38 cellular contexts compared by ENCODE assay signal in the genomic region with DNA sequence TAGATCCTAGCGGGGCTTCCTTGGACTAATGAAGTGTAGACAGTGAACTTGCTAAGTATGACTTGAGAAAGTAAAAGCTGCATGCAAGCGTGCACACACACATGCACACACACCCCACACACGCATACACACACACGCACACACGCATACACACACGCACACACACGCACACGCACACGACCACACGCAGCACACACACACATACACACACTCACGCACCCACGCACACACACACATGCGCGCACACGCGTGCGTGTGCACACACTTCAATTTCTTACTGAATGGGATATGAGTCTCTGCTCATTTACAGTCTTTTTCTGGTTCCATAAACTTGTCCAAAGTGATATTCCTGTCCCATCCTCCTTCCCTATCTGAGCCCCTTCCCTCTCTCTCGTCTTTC. TPM values are rescaled to one million over a fixed set of nuclear protein-coding genes. Genes with fewer than 3 reads are reported as not detected.
"Had no signal": no experiment of that assay in that cellular context is flagged by ENCODE, and none has a peak within 500 bp of the region (broad histone marks: within the 10 kb centered on the region; RNA-seq: fewer than 3 reads in every experiment).

No MANE protein-coding gene starts in this region.

- DNase-seq: activated B cell treated with CpG ODN at 0.5 μM for 24 hours; activated CD4-positive, alpha-beta memory T cell treated with anti-CD3 and anti-CD28 coated beads for 36 hours; activated CD4-positive, alpha-beta T cell treated with anti-CD3 and anti-CD28 coated beads for 4 hours; activated CD4-positive, alpha-beta T cell treated with anti-CD3 and anti-CD28 coated beads, Interleukin-2, amount 10 ng/mL, durations not matched to agents 24 days and 14 days; activated CD4-positive, alpha-beta T cell treated with anti-CD3 and anti-CD28 coated beads, Interleukin-2, amount 50 U/mL, for 1 hour; activated CD4-positive, alpha-beta T cell treated with anti-CD3 and anti-CD28 coated beads, Interleukin-2, amount 50 U/mL, for 4 hours; activated CD4-positive, CD25-positive, alpha-beta regulatory T cell treated with anti-CD3 and anti-CD28 coated beads, Interleukin-2, amount 50 U/mL, for 72 hours; activated CD8-positive, alpha-beta memory T cell treated with anti-CD3 and anti-CD28 coated beads, Interleukin-2, amount 50 U/mL, for 4 hours; activated CD8-positive, alpha-beta T cell treated with anti-CD3 and anti-CD28 coated beads for 36 hours; activated effector memory CD4-positive, alpha-beta T cell treated with anti-CD3 and anti-CD28 coated beads, Interleukin-2, amount 50 U/mL, for 16 hours; activated gamma-delta T cell treated with Interleukin-2 at 50 U/mL for 16 hours; activated naive CD4-positive, alpha-beta T cell; activated naive CD4-positive, alpha-beta T cell treated with anti-CD3 and anti-CD28 coated beads for 36 hours; activated naive CD4-positive, alpha-beta T cell treated with anti-CD3 and anti-CD28 coated beads, Interleukin-2, amount 50 U/mL, for 16 hours; activated naive CD8-positive, alpha-beta T cell treated with anti-CD3 and anti-CD28 coated beads for 36 hours; activated T-cell treated with anti-CD3 and anti-CD28 coated beads for 4 hours; activated T-cell treated with anti-CD3 and anti-CD28 coated beads, Interleukin-2, amount 50 U/mL, for 1 hour; activated T-cell treated with anti-CD3 and anti-CD28 coated beads, Interleukin-2, amount 50 U/mL, for 4 hours; activated T-cell treated with anti-CD3 and anti-CD28 coated beads, Interleukin-2, amount 50 U/mL, for 72 hours; adrenal gland; amniotic stem cell; aorta; body of pancreas; brain microvascular endothelial cell; central memory CD4-positive, alpha-beta T cell; T-helper 1 cell; T-helper 2 cell; T-helper 9 cell had no signal

- ATAC-seq: activated CD8-positive, alpha-beta T cell treated with anti-CD3 and anti-CD28 coated beads for 36 hours; activated naive CD4-positive, alpha-beta T cell treated with anti-CD3 and anti-CD28 coated beads, Interleukin-2, amount 50 U/mL, for 72 hours; activated T-cell treated with anti-CD3 and anti-CD28 coated beads, Interleukin-2, amount 50 U/mL, for 4 hours; activated T-cell treated with anti-CD3 and anti-CD28 coated beads, Interleukin-2, amount 50 U/mL, for 72 hours; activated T-helper 17 cell treated with anti-CD3 and anti-CD28 coated beads, Interleukin-2, amount 50 U/mL, for 72 hours; body of pancreas had no signal

- H3K27ac Mint-ChIP-seq: activated B cell treated with CpG ODN at 0.5 μM for 24 hours; activated CD4-positive, alpha-beta memory T cell treated with anti-CD3 and anti-CD28 coated beads for 36 hours; activated CD4-positive, alpha-beta T cell treated with anti-CD3 and anti-CD28 coated beads, Interleukin-2, amount 10 ng/mL, durations not matched to agents 24 days and 14 days; activated CD8-positive, alpha-beta T cell treated with anti-CD3 and anti-CD28 coated beads for 36 hours; activated naive CD4-positive, alpha-beta T cell treated with anti-CD3 and anti-CD28 coated beads for 36 hours; activated naive CD4-positive, alpha-beta T cell treated with anti-CD3 and anti-CD28 coated beads, Interleukin-2, amount 50 U/mL, for 72 hours; activated naive CD8-positive, alpha-beta T cell treated with anti-CD3 and anti-CD28 coated beads for 36 hours; activated T-cell treated with anti-CD3 and anti-CD28 coated beads, Interleukin-2, amount 50 U/mL, for 72 hours; activated T-helper 1 cell treated with anti-CD3 and anti-CD28 coated beads, Interleukin-12 subunit alpha, Interleukin-12 subunit beta, Interleukin-2, Interleukin-4 antibody, amounts not matched to agents 30 ng/mL and 10 ng/mL and 1 ng/mL, durations not matched to agents 14 hours and 24 hours and 36 hours; activated T-helper 17 cell treated with anti-CD3 and anti-CD28 coated beads, Interleukin-2, amount 50 U/mL, for 72 hours; T-helper 1 cell treated with Interleukin-12 subunit alpha and Interleukin-12 subunit beta and Interleukin-4 antibody, amounts not matched to agents 30 μg/mL and 1 μg/mL, for 36 hours; T-helper 2 cell treated with Interferon-gamma antibody and Interleukin-4, amounts not matched to agents 5 μg/mL and 100 μg/mL, for 36 hours had no signal

- H3K27ac ChIP-seq: adrenal gland, body of pancreas, brain microvascular endothelial cell, breast epithelium, VCaP had no signal

- H3K4me1 Mint-ChIP-seq: activated B cell treated with CpG ODN at 0.5 μM for 24 hours; activated CD4-positive, alpha-beta T cell treated with anti-CD3 and anti-CD28 coated beads, Interleukin-2, amount 10 ng/mL, durations not matched to agents 24 days and 14 days; activated naive CD8-positive, alpha-beta T cell treated with anti-CD3 and anti-CD28 coated beads for 36 hours; activated T-helper 17 cell treated with anti-CD3 and anti-CD28 coated beads, Interleukin-2, amount 50 U/mL, for 72 hours had no signal

- H3K4me1 ChIP-seq: adrenal gland, body of pancreas, breast epithelium had no signal

- FAIRE-seq: astrocyte, TTC549 had no signal

- H3K36me3 ChIP-seq: adrenal gland, brain microvascular endothelial cell, breast epithelium had no signal

- H3K9me3 ChIP-seq: adrenal gland, body of pancreas, breast epithelium had no signal

- H3K27me3 ChIP-seq: adrenal gland, body of pancreas, brain microvascular endothelial cell, breast epithelium had no signal

- H3K9me3 Mint-ChIP-seq: activated CD4-positive, alpha-beta memory T cell treated with anti-CD3 and anti-CD28 coated beads for 36 hours; activated CD4-positive, alpha-beta T cell treated with anti-CD3 and anti-CD28 coated beads, Interleukin-2, amount 10 ng/mL, durations not matched to agents 24 days and 14 days; activated CD8-positive, alpha-beta T cell treated with anti-CD3 and anti-CD28 coated beads for 36 hours; activated naive CD4-positive, alpha-beta T cell treated with anti-CD3 and anti-CD28 coated beads for 36 hours; activated naive CD8-positive, alpha-beta T cell treated with anti-CD3 and anti-CD28 coated beads for 36 hours; activated T-cell treated with anti-CD3 and anti-CD28 coated beads, Interleukin-2, amount 50 U/mL, for 4 hours; activated T-helper 1 cell treated with anti-CD3 and anti-CD28 coated beads, Interleukin-12 subunit alpha, Interleukin-12 subunit beta, Interleukin-2, Interleukin-4 antibody, amounts not matched to agents 30 ng/mL and 10 ng/mL and 1 ng/mL, durations not matched to agents 14 hours and 24 hours and 36 hours; T-helper 2 cell treated with Interferon-gamma antibody and Interleukin-4, amounts not matched to agents 5 μg/mL and 100 μg/mL, for 36 hours had no signal

- H3K36me3 Mint-ChIP-seq: activated CD4-positive, alpha-beta memory T cell treated with anti-CD3 and anti-CD28 coated beads for 36 hours; activated naive CD4-positive, alpha-beta T cell treated with anti-CD3 and anti-CD28 coated beads, Interleukin-2, amount 50 U/mL, for 72 hours; activated naive CD8-positive, alpha-beta T cell treated with anti-CD3 and anti-CD28 coated beads for 36 hours had no signal

- H3K27me3 Mint-ChIP-seq: activated B cell treated with CpG ODN at 0.5 μM for 24 hours; activated CD4-positive, alpha-beta T cell treated with anti-CD3 and anti-CD28 coated beads, Interleukin-2, amount 10 ng/mL, durations not matched to agents 24 days and 14 days had no signal

- H3K4me3 Mint-ChIP-seq: activated B cell treated with CpG ODN at 0.5 μM for 24 hours; activated CD4-positive, alpha-beta memory T cell treated with anti-CD3 and anti-CD28 coated beads for 36 hours; activated CD4-positive, alpha-beta T cell treated with anti-CD3 and anti-CD28 coated beads, Interleukin-2, amount 10 ng/mL, durations not matched to agents 24 days and 14 days; activated CD8-positive, alpha-beta T cell treated with anti-CD3 and anti-CD28 coated beads for 36 hours; activated naive CD4-positive, alpha-beta T cell treated with anti-CD3 and anti-CD28 coated beads for 36 hours; activated naive CD8-positive, alpha-beta T cell treated with anti-CD3 and anti-CD28 coated beads for 36 hours; activated T-cell treated with anti-CD3 and anti-CD28 coated beads, Interleukin-2, amount 50 U/mL, for 4 hours; activated T-cell treated with anti-CD3 and anti-CD28 coated beads, Interleukin-2, amount 50 U/mL, for 72 hours; activated T-helper 1 cell treated with anti-CD3 and anti-CD28 coated beads, Interleukin-12 subunit alpha, Interleukin-12 subunit beta, Interleukin-2, Interleukin-4 antibody, amounts not matched to agents 30 ng/mL and 10 ng/mL and 1 ng/mL, durations not matched to agents 14 hours and 24 hours and 36 hours; activated T-helper 17 cell treated with anti-CD3 and anti-CD28 coated beads, Interleukin-2, amount 50 U/mL, for 72 hours; T-helper 1 cell treated with Interleukin-12 subunit alpha and Interleukin-12 subunit beta and Interleukin-4 antibody, amounts not matched to agents 30 μg/mL and 1 μg/mL, for 36 hours; T-helper 2 cell treated with Interferon-gamma antibody and Interleukin-4, amounts not matched to agents 5 μg/mL and 100 μg/mL, for 36 hours had no signal

- H3K4me3 ChIP-seq: adrenal gland, body of pancreas, breast epithelium had no signal

RNA-seq across cellular contexts. Expression of a gene that starts 41.2 kb away (rescaled TPM):
- total RNA-seq: activated B cell treated with CpG ODN at 0.5 μM for 24 hours; activated CD4-positive, alpha-beta memory T cell treated with anti-CD3 and anti-CD28 coated beads for 36 hours; activated CD4-positive, alpha-beta T cell treated with anti-CD3 and anti-CD28 coated beads, Interleukin-2, amount 10 ng/mL, durations not matched to agents 24 days and 14 days; activated CD8-positive, alpha-beta memory T cell treated with anti-CD3 and anti-CD28 coated beads for 36 hours; activated CD8-positive, alpha-beta T cell treated with anti-CD3 and anti-CD28 coated beads for 36 hours; activated naive CD4-positive, alpha-beta T cell treated with anti-CD3 and anti-CD28 coated beads for 36 hours; activated naive CD4-positive, alpha-beta T cell treated with anti-CD3 and anti-CD28 coated beads, Interleukin-2, amount 50 U/mL, for 72 hours; activated naive CD8-positive, alpha-beta T cell treated with anti-CD3 and anti-CD28 coated beads for 36 hours; activated T-helper 1 cell treated with anti-CD3 and anti-CD28 coated beads, Interleukin-12 subunit alpha, Interleukin-12 subunit beta, Interleukin-2, Interleukin-4 antibody, amounts not matched to agents 30 ng/mL and 10 ng/mL and 1 ng/mL, durations not matched to agents 14 hours and 24 hours and 36 hours; activated T-helper 17 cell treated with anti-CD3 and anti-CD28 coated beads, Interleukin-2, amount 50 U/mL, for 72 hours; body of pancreas had no signal
